In the genomic region with DNA sequence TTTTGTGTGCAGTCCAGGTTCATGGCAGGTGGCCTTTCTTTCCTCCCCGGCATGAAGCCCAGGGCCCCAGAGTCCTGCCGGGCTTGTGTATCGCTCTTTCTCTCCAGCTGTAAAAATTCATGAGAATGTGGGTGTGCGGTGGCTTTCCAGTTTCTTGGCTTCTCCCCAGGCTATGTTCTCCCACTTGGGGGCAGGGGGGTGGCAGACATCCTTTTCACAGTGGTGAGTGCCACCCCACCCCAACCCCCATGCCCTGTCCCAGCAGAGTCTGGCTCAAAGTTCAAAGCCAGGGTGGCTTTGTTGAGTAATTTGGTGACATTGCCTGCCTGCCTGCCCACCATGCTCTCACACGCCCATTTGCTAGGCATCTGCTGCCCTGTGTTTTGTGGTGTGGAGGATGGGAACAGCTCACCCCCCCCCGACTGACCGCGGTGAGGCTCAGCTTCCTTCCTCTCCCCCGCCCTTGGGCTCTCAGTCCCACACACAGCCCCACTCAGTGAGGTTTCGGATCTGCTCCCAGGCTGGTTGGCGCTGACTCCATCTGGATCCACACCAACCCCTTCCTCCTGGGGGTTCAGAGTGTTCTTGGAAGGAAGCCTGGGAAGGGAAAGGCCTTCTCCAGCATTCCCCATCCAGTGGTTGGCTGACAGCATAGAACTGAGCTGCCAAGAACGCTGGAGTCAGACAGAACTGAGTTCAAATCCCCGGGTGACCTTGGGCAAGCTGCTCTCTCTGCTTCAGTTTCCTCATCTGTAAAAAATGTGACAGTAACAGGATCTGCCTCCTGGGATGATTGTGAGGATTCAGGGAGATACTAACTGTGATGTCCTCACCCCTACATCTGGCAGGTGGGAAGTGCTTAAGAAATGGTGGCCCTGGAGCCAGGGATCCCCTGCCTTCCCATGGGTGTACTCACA, we compare ENCODE assay signal across 8 cellular contexts. TPM values are rescaled to one million over a fixed set of nuclear protein-coding genes. Genes with fewer than 3 reads are reported as not detected.
A peak's percentile ranks its signal among the peaks of the same experiment; 100 is the strongest.
DNase-seq lines count a peak whose midpoint lies in the region; ATAC-seq, FAIRE-seq and TF ChIP-seq lines count a peak whose summit lies in the region.

No MANE protein-coding gene starts in this region.

- ATAC-seq in stimulated activated memory B cell treated with anti-CD40 and anti-IgM and Interleukin-4, amounts not matched to agents 10 μg/mL and 1 μg/mL and 100 μg/mL, for 72 hours: peak; percentile 74

- H3K4me1 Mint-ChIP-seq in stimulated activated memory B cell treated with anti-CD40 and anti-IgM and Interleukin-4, amounts not matched to agents 10 μg/mL and 1 μg/mL and 100 μg/mL, for 72 hours: peaks cover 67% of the 10 kb centered on the region

- no peak overlapping the region for H3K4me3 ChIP-seq in H7 (ENCODE audit: insufficient read depth, low read depth, low read length)

- FAIRE-seq in GM12892 (lab: Jason Lieb, UNC): no peak

- H3K27ac Mint-ChIP-seq in stimulated activated memory B cell treated with anti-CD40 and anti-IgM and Interleukin-4, amounts not matched to agents 10 μg/mL and 1 μg/mL and 100 μg/mL, for 72 hours: peak overlapping the region; percentile 39

- H3K9me3 Mint-ChIP-seq in stimulated activated memory B cell treated with anti-CD40 and anti-IgM and Interleukin-4, amounts not matched to agents 10 μg/mL and 1 μg/mL and 100 μg/mL, for 72 hours: no peaks in the 10 kb centered on the region

- peak; percentile 58; the same call in 1 of the 2 replicates for TF ChIP-seq POLR2A in GM12892 (IDR thresholded peaks at IDR 0.05; ENCODE audit: low read depth, low read length)

- H3K27me3 Mint-ChIP-seq in stimulated activated memory B cell treated with anti-CD40 and anti-IgM and Interleukin-4, amounts not matched to agents 10 μg/mL and 1 μg/mL and 100 μg/mL, for 72 hours: no peaks in the 10 kb centered on the region

- peak; percentile 48 for DNase-seq in GM12892 (ENCODE audit: insufficient read length)
- peak; percentile 28 for DNase-seq in H7
- DNase-seq in NCI-H446 treated with DMSO at 0.1 percent for 48 hours (lab: John Stamatoyannopoulos, UW): peak; percentile 95
- DNase-seq in cerebellar cortex (ENCODE audit: low spot score): peak; percentile 65
- DNase-seq in left kidney (ENCODE audit: low read depth, low spot score): peak; percentile 62
- DNase-seq in NCI-H2029 (lab: John Stamatoyannopoulos, UW): no peak
- no peak for DNase-seq in HuH-7 (ENCODE audit: low spot score)

- no peaks in the 10 kb centered on the region for H3K27me3 ChIP-seq in H7 (ENCODE audit: control insufficient read depth, insufficient read depth, low read length)

- H3K4me3 Mint-ChIP-seq in stimulated activated memory B cell treated with anti-CD40 and anti-IgM and Interleukin-4, amounts not matched to agents 10 μg/mL and 1 μg/mL and 100 μg/mL, for 72 hours: peak overlapping the region; percentile 52

- no peaks in the 10 kb centered on the region for H3K36me3 ChIP-seq in H7 (replicated peaks; ENCODE audit: control insufficient read depth, insufficient read depth, low read length)

- H3K36me3 Mint-ChIP-seq in stimulated activated memory B cell treated with anti-CD40 and anti-IgM and Interleukin-4, amounts not matched to agents 10 μg/mL and 1 μg/mL and 100 μg/mL, for 72 hours: no peaks in the 10 kb centered on the region

RNA-seq across cellular contexts. Expression of a gene that starts 36.1 kb away (rescaled TPM):
- 40.0 TPM for polyA plus RNA-seq in GM12892 (2012; ENCODE audit: missing spikeins)
- 12.9 and 15.0 TPM in 2 replicates for total RNA-seq in H7 (2014; rRNA removed; shearing (Covaris generic))

RNA-seq across cellular contexts. Expression of a gene that starts 38.2 kb away (rescaled TPM):
- 0.85 TPM for polyA plus RNA-seq in GM12892 (2012; ENCODE audit: missing spikeins)
- 2.0 and 2.1 TPM in 2 replicates for total RNA-seq in H7 (2014; rRNA removed; shearing (Covaris generic))

Comparison
In these comparisons a context has a peak if more than half of its experiments do, and no peak if none do; other contexts are left out.
1. DNase-seq: peak in GM12892 (single experiment), H7 (single experiment), NCI-H446 treated with DMSO at 0.1 percent for 48 hours (single experiment), cerebellar cortex (single experiment) and left kidney (single experiment); none in NCI-H2029 (single experiment) and HuH-7 (single experiment).